1 cellular context compared by ENCODE assay signal in the genomic region with DNA sequence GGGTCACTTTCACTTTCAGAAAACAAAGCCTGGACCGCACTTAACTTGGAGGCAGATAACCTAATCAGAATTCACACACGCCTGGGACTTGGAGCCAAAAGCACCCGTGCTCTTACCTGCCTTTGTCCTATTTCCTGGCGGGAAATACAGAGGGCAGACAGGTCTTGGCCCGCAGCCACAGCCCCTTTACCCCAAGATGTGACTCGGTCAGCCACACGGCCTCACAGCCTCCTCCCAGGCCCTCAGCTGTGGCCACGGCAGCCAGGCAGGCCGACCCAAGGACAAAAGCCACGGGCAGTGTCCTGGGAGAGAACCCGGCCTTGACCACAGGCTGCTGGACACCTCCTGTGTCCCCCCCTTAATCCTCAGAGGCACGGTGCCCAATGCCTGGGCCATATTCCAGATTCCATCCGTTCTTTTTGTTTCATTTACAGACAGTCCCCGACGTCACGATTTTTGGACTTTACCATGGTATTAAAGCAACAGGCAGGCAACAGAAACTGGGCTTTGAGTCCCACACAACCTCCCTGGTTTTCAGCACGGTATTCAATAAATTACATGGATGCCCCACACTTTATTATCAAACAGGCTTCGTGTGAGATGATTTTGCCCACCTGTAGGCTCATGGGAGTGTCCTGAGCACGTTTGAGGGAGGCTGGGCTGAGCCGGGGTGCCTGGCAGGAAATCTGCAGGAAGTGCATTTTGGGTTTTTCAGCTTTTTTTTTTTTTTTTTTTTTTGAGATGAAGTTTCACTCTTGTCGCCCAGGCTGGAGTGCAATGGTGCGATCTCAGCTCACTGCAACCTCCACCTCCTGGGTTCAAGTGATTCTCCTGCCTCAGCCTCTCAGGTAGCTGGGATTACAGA.
TF ChIP-seq lines count a peak whose summit lies in the region.

No MANE protein-coding gene starts in this region.

TF ChIP-seq in liver, 16 proteins besides CTCF, POLR2A, EP300 and RAD21 (continued from another document):
- TF ChIP-seq, protein P1, sequence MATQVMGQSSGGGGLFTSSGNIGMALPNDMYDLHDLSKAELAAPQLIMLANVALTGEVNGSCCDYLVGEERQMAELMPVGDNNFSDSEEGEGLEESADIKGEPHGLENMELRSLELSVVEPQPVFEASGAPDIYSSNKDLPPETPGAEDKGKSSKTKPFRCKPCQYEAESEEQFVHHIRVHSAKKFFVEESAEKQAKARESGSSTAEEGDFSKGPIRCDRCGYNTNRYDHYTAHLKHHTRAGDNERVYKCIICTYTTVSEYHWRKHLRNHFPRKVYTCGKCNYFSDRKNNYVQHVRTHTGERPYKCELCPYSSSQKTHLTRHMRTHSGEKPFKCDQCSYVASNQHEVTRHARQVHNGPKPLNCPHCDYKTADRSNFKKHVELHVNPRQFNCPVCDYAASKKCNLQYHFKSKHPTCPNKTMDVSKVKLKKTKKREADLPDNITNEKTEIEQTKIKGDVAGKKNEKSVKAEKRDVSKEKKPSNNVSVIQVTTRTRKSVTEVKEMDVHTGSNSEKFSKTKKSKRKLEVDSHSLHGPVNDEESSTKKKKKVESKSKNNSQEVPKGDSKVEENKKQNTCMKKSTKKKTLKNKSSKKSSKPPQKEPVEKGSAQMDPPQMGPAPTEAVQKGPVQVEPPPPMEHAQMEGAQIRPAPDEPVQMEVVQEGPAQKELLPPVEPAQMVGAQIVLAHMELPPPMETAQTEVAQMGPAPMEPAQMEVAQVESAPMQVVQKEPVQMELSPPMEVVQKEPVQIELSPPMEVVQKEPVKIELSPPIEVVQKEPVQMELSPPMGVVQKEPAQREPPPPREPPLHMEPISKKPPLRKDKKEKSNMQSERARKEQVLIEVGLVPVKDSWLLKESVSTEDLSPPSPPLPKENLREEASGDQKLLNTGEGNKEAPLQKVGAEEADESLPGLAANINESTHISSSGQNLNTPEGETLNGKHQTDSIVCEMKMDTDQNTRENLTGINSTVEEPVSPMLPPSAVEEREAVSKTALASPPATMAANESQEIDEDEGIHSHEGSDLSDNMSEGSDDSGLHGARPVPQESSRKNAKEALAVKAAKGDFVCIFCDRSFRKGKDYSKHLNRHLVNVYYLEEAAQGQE (IDR thresholded peaks at IDR 0.05): peak; percentile 61
